Comparison of ENCODE assay signal across 32 cellular contexts in the genomic region with DNA sequence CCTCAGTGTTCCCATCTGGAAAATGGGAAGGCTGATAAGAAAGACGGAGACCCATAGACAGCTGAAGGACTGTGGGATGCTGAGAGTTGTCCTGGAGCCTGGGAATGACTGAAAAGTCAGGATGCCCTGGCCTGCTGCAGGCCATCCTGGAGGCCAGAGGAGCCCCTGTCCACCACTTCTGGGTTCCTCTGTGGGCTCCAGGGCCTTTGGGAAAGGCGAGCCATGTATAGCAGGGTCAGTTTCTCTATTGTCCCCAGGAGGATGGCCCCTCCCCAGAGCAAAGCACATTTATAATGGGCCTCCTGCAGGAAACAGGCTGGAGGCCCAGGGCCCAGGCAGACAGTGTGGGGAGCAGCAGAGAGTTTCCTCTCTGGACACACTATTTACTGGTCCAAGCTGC.
"Had no signal": no experiment of that assay in that cellular context is flagged by ENCODE, and none has a peak within 500 bp of the region (broad histone marks: within the 10 kb centered on the region; RNA-seq: fewer than 3 reads in every experiment).

No MANE protein-coding gene starts in this region.

- ATAC-seq: activated CD4-positive, alpha-beta T cell treated with anti-CD3 and anti-CD28 coated beads for 36 hours; activated CD4-positive, CD25-positive, alpha-beta regulatory T cell treated with anti-CD3 and anti-CD28 coated beads, Interleukin-2, amount 50 U/mL, for 24 hours; activated CD8-positive, alpha-beta memory T cell treated with anti-CD3 and anti-CD28 coated beads, Interleukin-2, amount 10 ng/mL, durations not matched to agents 7 days and 5 days; activated CD8-positive, alpha-beta T cell treated with anti-CD3 and anti-CD28 coated beads, Interleukin-2, amount 10 ng/mL, durations not matched to agents 7 days and 5 days; activated naive CD8-positive, alpha-beta T cell treated with anti-CD3 and anti-CD28 coated beads, Interleukin-2, amount 50 U/mL, for 24 hours; WTC11 had no signal

- H3K27me3 ChIP-seq: ascending aorta, cardiac muscle cell had no signal

- H3K27ac ChIP-seq: ascending aorta, cardiac muscle cell, WERI-Rb-1 had no signal

- H3K4me1 ChIP-seq: ascending aorta had no signal

- H3K4me3 ChIP-seq: ascending aorta, cardiac muscle cell had no signal

- DNase-seq: activated CD4-positive, alpha-beta memory T cell treated with anti-CD3 and anti-CD28 coated beads, Interleukin-2, amount 10 ng/mL, durations not matched to agents 7 days and 5 days; activated CD4-positive, alpha-beta T cell treated with anti-CD3 and anti-CD28 coated beads for 1 hour; activated CD4-positive, alpha-beta T cell treated with anti-CD3 and anti-CD28 coated beads for 36 hours; activated CD4-positive, alpha-beta T cell treated with anti-CD3 and anti-CD28 coated beads for 48 hours; activated CD4-positive, alpha-beta T cell treated with anti-CD3 and anti-CD28 coated beads, Interleukin-2, amount 10 ng/mL, durations not matched to agents 7 days and 5 days; activated CD4-positive, alpha-beta T cell treated with anti-CD3 and anti-CD28 coated beads, Interleukin-2, amount 50 U/mL, for 48 hours; activated CD4-positive, CD25-positive, alpha-beta regulatory T cell; activated CD8-positive, alpha-beta memory T cell treated with anti-CD3 and anti-CD28 coated beads for 24 hours; activated CD8-positive, alpha-beta memory T cell treated with anti-CD3 and anti-CD28 coated beads, Interleukin-2, amount 10 ng/mL, durations not matched to agents 7 days and 5 days; activated CD8-positive, alpha-beta memory T cell treated with anti-CD3 and anti-CD28 coated beads, Interleukin-2, amount 50 U/mL, for 48 hours; activated CD8-positive, alpha-beta T cell treated with anti-CD3 and anti-CD28 coated beads, Interleukin-2, amount 10 ng/mL, durations not matched to agents 7 days and 5 days; activated effector memory CD4-positive, alpha-beta T cell treated with Interleukin-2 at 50 U/mL for 16 hours; activated gamma-delta T cell; activated naive CD4-positive, alpha-beta T cell treated with anti-CD3 and anti-CD28 coated beads, Interleukin-2, amount 10 ng/mL, durations not matched to agents 7 days and 5 days; activated naive CD4-positive, alpha-beta T cell treated with Interleukin-2 at 50 U/mL for 16 hours; activated naive CD8-positive, alpha-beta T cell treated with anti-CD3 and anti-CD28 coated beads, Interleukin-2, amount 10 ng/mL, durations not matched to agents 7 days and 5 days; activated naive CD8-positive, alpha-beta T cell treated with anti-CD3 and anti-CD28 coated beads, Interleukin-2, amount 50 U/mL, for 24 hours; activated T-cell treated with anti-CD3 and anti-CD28 coated beads, Interleukin-2, amount 50 U/mL, for 24 hours; activated T-cell treated with anti-CD3 and anti-CD28 coated beads, Interleukin-2, amount 50 U/mL, for 48 hours; amygdala; anterior cingulate cortex; caudate nucleus; cerebellar nuclear complex; T-helper 1 cell; T-helper 2 cell; T-helper 9 cell; WERI-Rb-1 had no signal

- H3K9me3 ChIP-seq: ascending aorta had no signal

- FAIRE-seq: bronchial epithelial cell had no signal

- H3K36me3 ChIP-seq: ascending aorta, cardiac muscle cell, WERI-Rb-1 had no signal
